16 cellular contexts compared by ENCODE assay signal in the genomic region with DNA sequence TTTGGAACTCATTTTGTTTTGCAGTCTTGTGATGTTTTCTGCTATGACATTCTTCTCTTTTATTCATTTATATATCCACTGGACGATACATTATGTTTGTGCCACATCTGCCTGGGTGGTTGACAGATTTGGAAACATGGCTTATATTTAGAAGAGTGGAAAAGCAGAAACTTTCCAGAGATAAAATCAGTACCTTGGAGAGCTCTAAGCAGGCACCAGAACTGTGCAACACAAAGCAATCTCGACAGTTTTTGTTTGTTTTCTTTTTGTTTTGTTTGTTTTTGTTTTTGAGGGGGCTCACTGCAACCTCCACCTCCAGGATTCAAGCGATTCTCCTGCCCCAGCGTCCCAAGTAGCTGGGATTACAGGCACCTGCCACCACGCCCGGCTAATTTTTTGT. TPM values are rescaled to one million over a fixed set of nuclear protein-coding genes. Genes with fewer than 3 reads are reported as not detected.
DNase-seq lines count a peak whose midpoint lies in the region; TF ChIP-seq lines count a peak whose summit lies in the region.
"Had no signal": no experiment of that assay in that cellular context is flagged by ENCODE, and none has a peak within 500 bp of the region (broad histone marks: within the 10 kb centered on the region; RNA-seq: fewer than 3 reads in every experiment).

No MANE protein-coding gene starts in this region.

- DNase-seq in GM04504 (ENCODE audit: low read depth): peak; percentile 3
- DNase-seq in LHCN-M2 (ENCODE audit: low read depth): peak; percentile 12
- peak; percentile 22 for DNase-seq in astrocyte of the spinal cord (ENCODE audit: low read depth, low spot score)
- DNase-seq in GM13977 (ENCODE audit: low spot score): no peak
- no peak for DNase-seq in NCI-H526 treated with DMSO at 0.1 percent for 48 hours (lab: John Stamatoyannopoulos, UW)
- no peak for DNase-seq in stimulated activated CD8-positive, alpha-beta memory T cell treated with anti-CD3 and anti-CD28 coated beads, Interleukin-4, amount 100 ng/mL, for 48 hours
- DNase-seq in kidney tubule cell (ENCODE audit: low spot score): no peak
- DNase-seq: activated naive CD4-positive, alpha-beta T cell treated with anti-CD3 and anti-CD28 coated beads for 36 hours; CD8-positive, alpha-beta memory T cell; cerebellar nuclear complex; NCI-H187 treated with DMSO at 0.1 percent for 48 hours; ovary; SHP77 treated with DMSO at 0.1 percent for 48 hours; WERI-Rb-1 had no signal

- H3K27me3 ChIP-seq in liver (ENCODE audit: control insufficient read depth in 4 of 4, insufficient read depth in 4 of 4, low read length in 3 of 4): peaks cover 0 to 6% (median 3%) of the 10 kb centered on the region in 4 donors
- H3K27me3 ChIP-seq: ovary, suprapubic skin had no signal

- no peak for TF ChIP-seq CTCF in astrocyte of the spinal cord (IDR thresholded peaks at IDR 0.05; ENCODE audit: low read depth, low read length)
- TF ChIP-seq CTCF in liver (IDR thresholded peaks at IDR 0.05; ENCODE audit: low read depth, low read length, missing input control): no peak
- TF ChIP-seq CTCF in GM13977 (IDR thresholded peaks at IDR 0.05; ENCODE audit: extremely low read depth, insufficient read depth, missing control alignments): no peak

- 43% methylated on average over 6 of the region's 6 CpGs for WGBS in liver

- no peak overlapping the region for H3K9ac ChIP-seq in liver (ENCODE audit: low read depth in 1 of 2, low read length in 2 of 2)

- H3K36me3 ChIP-seq in liver (ENCODE audit: control insufficient read depth in 4 of 4, insufficient read depth in 3 of 4, low read depth in 1 of 4, low read length in 3 of 4): no peaks in the 10 kb centered on the region
- H3K36me3 ChIP-seq: ovary, suprapubic skin, WERI-Rb-1 had no signal

- no peaks in the 10 kb centered on the region for H3K4me1 ChIP-seq in liver (ENCODE audit: control insufficient read depth in 4 of 4, insufficient read depth in 4 of 4, low read length in 3 of 4)
- H3K4me1 ChIP-seq: suprapubic skin had no signal

- no peak overlapping the region for H3K27ac ChIP-seq in liver (ENCODE audit: low read depth in 1 of 2, low read length in 2 of 2)
- H3K27ac ChIP-seq: ovary, suprapubic skin, WERI-Rb-1 had no signal

- H3K4me3 ChIP-seq in astrocyte of the spinal cord (ENCODE audit: low read depth, low read length) (no peak overlapping the region), liver (ENCODE audit: low read depth in 1 of 3, low read length in 3 of 3) (no peak overlapping the region)
- H3K4me3 ChIP-seq: ovary, suprapubic skin had no signal

- no peaks in the 10 kb centered on the region for H3K9me3 ChIP-seq in liver (ENCODE audit: control insufficient read depth in 4 of 4, low read length in 3 of 4)
- H3K9me3 ChIP-seq: ovary, suprapubic skin had no signal

- TF ChIP-seq RAD21 in liver (IDR thresholded peaks at IDR 0.05): no peak

- in situ Hi-C loops in astrocyte of the spinal cord (cut with HindIII; ENCODE audit: low sequenced_read_pairs): no loop called here
- in situ Hi-C loops in GM13977 (cut with MboI; ENCODE audit: low pct_unique_long_range_greater_than_20kb, low sequenced_read_pairs, unreplicated experiment): no loop called here

TF ChIP-seq in liver, 16 proteins besides CTCF, POLR2A, EP300 and RAD21:
- no peak for TF ChIP-seq SP1 (IDR thresholded peaks at IDR 0.05)
- TF ChIP-seq, protein P1, sequence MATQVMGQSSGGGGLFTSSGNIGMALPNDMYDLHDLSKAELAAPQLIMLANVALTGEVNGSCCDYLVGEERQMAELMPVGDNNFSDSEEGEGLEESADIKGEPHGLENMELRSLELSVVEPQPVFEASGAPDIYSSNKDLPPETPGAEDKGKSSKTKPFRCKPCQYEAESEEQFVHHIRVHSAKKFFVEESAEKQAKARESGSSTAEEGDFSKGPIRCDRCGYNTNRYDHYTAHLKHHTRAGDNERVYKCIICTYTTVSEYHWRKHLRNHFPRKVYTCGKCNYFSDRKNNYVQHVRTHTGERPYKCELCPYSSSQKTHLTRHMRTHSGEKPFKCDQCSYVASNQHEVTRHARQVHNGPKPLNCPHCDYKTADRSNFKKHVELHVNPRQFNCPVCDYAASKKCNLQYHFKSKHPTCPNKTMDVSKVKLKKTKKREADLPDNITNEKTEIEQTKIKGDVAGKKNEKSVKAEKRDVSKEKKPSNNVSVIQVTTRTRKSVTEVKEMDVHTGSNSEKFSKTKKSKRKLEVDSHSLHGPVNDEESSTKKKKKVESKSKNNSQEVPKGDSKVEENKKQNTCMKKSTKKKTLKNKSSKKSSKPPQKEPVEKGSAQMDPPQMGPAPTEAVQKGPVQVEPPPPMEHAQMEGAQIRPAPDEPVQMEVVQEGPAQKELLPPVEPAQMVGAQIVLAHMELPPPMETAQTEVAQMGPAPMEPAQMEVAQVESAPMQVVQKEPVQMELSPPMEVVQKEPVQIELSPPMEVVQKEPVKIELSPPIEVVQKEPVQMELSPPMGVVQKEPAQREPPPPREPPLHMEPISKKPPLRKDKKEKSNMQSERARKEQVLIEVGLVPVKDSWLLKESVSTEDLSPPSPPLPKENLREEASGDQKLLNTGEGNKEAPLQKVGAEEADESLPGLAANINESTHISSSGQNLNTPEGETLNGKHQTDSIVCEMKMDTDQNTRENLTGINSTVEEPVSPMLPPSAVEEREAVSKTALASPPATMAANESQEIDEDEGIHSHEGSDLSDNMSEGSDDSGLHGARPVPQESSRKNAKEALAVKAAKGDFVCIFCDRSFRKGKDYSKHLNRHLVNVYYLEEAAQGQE (IDR thresholded peaks at IDR 0.05): peak; percentile 98

RNA-seq across cellular contexts. Expression of gene SYN2, which starts 45.5 kb away (rescaled TPM):
- total RNA-seq in LHCN-M2 (2014; rRNA removed) (not detected in 2 replicates), liver (not detected)
- polyA plus RNA-seq in LHCN-M2 (2012): 0.04 TPM
- polyA plus RNA-seq in liver: under 1 TPM in 1 of 2 donors, not detected in 1; 0.02 TPM
- polyA plus RNA-seq: CD8-positive, alpha-beta memory T cell had no signal

Comparison
In these comparisons a context has a peak if more than half of its experiments do, and no peak if none do; other contexts are left out.
1. DNase-seq: peak in GM04504 (single experiment), LHCN-M2 (single experiment) and astrocyte of the spinal cord (single experiment); none in GM13977 (single experiment), NCI-H526 treated with DMSO at 0.1 percent for 48 hours (single experiment), stimulated activated CD8-positive, alpha-beta memory T cell treated with anti-CD3 and anti-CD28 coated beads, Interleukin-4, amount 100 ng/mL, for 48 hours (single experiment) and kidney tubule cell (single experiment).